ENCODE assay signal across 9 cellular contexts in the genomic region with DNA sequence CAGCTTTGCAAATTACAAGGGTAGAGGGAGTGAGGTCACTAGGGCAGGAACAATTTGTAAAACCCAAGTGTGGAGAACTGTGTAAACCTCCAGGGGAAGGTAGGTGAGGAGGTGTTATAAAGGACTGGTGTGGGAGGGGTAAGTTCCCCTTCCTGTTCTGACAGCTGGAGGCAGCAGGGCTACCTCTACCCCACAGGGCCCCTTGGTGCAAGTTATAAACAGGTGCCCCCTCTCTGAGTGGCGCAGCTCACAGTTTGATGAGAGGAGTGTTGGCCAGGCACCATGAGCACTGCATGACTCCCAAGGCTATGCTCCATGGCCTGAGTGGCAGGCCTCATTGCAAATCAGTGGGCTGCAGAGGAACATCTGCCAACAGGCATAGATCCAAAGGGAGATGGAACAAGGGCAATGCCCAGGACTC. TPM values are rescaled to one million over a fixed set of nuclear protein-coding genes. Genes with fewer than 3 reads are reported as not detected.
DNase-seq lines count a peak whose midpoint lies in the region; ATAC-seq lines count a peak whose summit lies in the region.
"Had no signal": no experiment of that assay in that cellular context is flagged by ENCODE, and none has a peak within 500 bp of the region (broad histone marks: within the 10 kb centered on the region; RNA-seq: fewer than 3 reads in every experiment).

No MANE protein-coding gene starts in this region.

- ATAC-seq in GM18511 (IDR thresholded peaks at IDR 0.05; ENCODE audit: unreplicated experiment): peak; percentile 87
- peak; percentile 89 for ATAC-seq in GM21423 (IDR thresholded peaks at IDR 0.05; ENCODE audit: unreplicated experiment)
- ATAC-seq in HG03521 (IDR thresholded peaks at IDR 0.05; ENCODE audit: unreplicated experiment): peak; percentile 67
- ATAC-seq in naive B cell (ENCODE audit: low read depth in 2 of 2): peak; percentile 99 to 100
- ATAC-seq in HG03097 (IDR thresholded peaks at IDR 0.05; ENCODE audit: low FRiP score, unreplicated experiment): no peak

- no peaks in the 10 kb centered on the region for H3K9me3 Mint-ChIP-seq in naive B cell

- H3K4me3 Mint-ChIP-seq in naive B cell: peak overlapping the region in 5 of 8 donors; percentile 20 to 80 (median 50)

- no peaks in the 10 kb centered on the region for H3K27me3 Mint-ChIP-seq in naive B cell

- peak; percentile 24 for DNase-seq in naive B cell
- DNase-seq in NCI-H2227 (lab: John Stamatoyannopoulos, UW; ENCODE audit: unreplicated experiment): no peak
- no peak for DNase-seq in stimulated activated CD4-positive, alpha-beta T cell treated with anti-CD3 and anti-CD28 coated beads, Interleukin-4, amount 100 ng/mL, for 1 hour
- DNase-seq: cerebellar nuclear complex, NCI-H1092 had no signal

- H3K36me3 Mint-ChIP-seq in naive B cell: no peaks in the 10 kb centered on the region

- H3K4me1 Mint-ChIP-seq in naive B cell: peaks cover 22 to 33% (median 28%) of the 10 kb centered on the region in 3 donors

- peak overlapping the region in 5 of 6 donors; percentile 12 to 89 (median 53) for H3K27ac Mint-ChIP-seq in naive B cell

RNA-seq across cellular contexts. Expression of gene MFSD2A, which starts 41.0 kb away (rescaled TPM):
- polyA plus RNA-seq in naive B cell (ENCODE audit: low read depth in 6 of 6): under 1 TPM in 5 of 6 donors, not detected in 1; 0.43 to 0.79 (median 0.65) TPM

RNA-seq across cellular contexts. Expression of gene CAP1, which starts 44.5 kb away (rescaled TPM):
- 100 to 1,000 TPM; 550 to 750 (median 592) TPM for polyA plus RNA-seq in naive B cell (ENCODE audit: low read depth in 6 of 6)
